27 cellular contexts compared by ENCODE assay signal in the genomic region with DNA sequence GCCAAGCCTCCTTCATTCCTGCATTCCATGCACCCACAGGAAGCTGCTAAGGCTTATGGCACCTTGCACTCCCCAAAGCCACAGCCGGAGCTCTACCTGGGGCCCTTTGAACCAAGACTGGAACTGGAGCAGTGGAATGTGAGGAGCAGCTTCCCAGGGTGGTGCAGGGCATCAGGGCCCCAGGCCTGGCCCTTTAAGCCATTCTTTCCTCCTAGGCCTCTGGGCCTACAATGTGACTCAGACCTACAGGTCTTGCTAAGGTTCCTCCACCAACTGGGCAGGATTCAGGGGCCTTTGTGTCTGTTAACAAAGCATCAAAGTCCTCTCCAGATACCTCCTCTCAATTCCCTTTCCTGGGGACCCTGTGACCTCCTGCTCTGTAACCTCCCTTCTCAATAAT. TPM values are rescaled to one million over a fixed set of nuclear protein-coding genes. Genes with fewer than 3 reads are reported as not detected.
DNase-seq lines count a peak whose midpoint lies in the region; ATAC-seq, FAIRE-seq and TF ChIP-seq lines count a peak whose summit lies in the region.
"Had no signal": no experiment of that assay in that cellular context is flagged by ENCODE, and none has a peak within 500 bp of the region (broad histone marks: within the 10 kb centered on the region; RNA-seq: fewer than 3 reads in every experiment).

No MANE protein-coding gene starts in this region.

- no peak overlapping the region for H3K9ac ChIP-seq in K562 (ENCODE audit: insufficient read depth in 1 of 2, low read depth in 2 of 2, low read length in 2 of 2)
- H3K9ac ChIP-seq: BLaER1 treated with 17β-estradiol and CSF1 and Interleukin-3, amounts not matched to agents 10 nM and 100 nM had no signal

- H4K20me1 ChIP-seq in K562 (replicated peaks; ENCODE audit: control insufficient read depth, insufficient read depth, low read length), result no peaks in the 10 kb centered on the region
- H4K20me1 ChIP-seq: BLaER1 treated with 17β-estradiol and CSF1 and Interleukin-3, amounts not matched to agents 10 nM and 100 nM had no signal

- TF ChIP-seq POLR2A in K562 (conservative IDR thresholded peaks at IDR 0.05), result no peak

- H3K27me3 Mint-ChIP-seq in activated CD8-positive, alpha-beta T cell treated with anti-CD3 and anti-CD28 coated beads for 36 hours, result no peaks in the 10 kb centered on the region
- peaks cover 3% of the 10 kb centered on the region for H3K27me3 Mint-ChIP-seq in activated CD8-positive, alpha-beta T cell treated with anti-CD3 and anti-CD28 coated beads, Interleukin-2, amount 10 ng/mL, durations not matched to agents 7 days and 5 days (ENCODE audit: low read depth)
- H3K27me3 Mint-ChIP-seq: B cell; CD4-positive, alpha-beta T cell had no signal

- ATAC-seq in activated CD8-positive, alpha-beta T cell treated with anti-CD3 and anti-CD28 coated beads for 36 hours, result no peak
- no peak for ATAC-seq in activated CD8-positive, alpha-beta T cell treated with anti-CD3 and anti-CD28 coated beads, Interleukin-2, amount 10 ng/mL, durations not matched to agents 7 days and 5 days
- ATAC-seq in K562 (no peak), foreskin keratinocyte (peak; percentile 15)
- ATAC-seq: A549; CD8-positive, alpha-beta T cell; GM12878 had no signal

- no peak overlapping the region for H2AFZ ChIP-seq in K562 (ENCODE audit: low read depth, low read length)

- H3K27ac ChIP-seq in K562 (ENCODE audit: extremely low read depth, low read depth, low read length) (no peak overlapping the region), foreskin keratinocyte (no peak overlapping the region)
- H3K27ac ChIP-seq: 22Rv1; A549; BLaER1 treated with 17β-estradiol and CSF1 and Interleukin-3, amounts not matched to agents 10 nM and 100 nM; C4-2B had no signal

- no peak for TF ChIP-seq CTCF in activated CD8-positive, alpha-beta T cell treated with anti-CD3 and anti-CD28 coated beads for 36 hours (IDR thresholded peaks at IDR 0.05)
- TF ChIP-seq CTCF in K562 (IDR thresholded peaks at IDR 0.05 in 2 of 3, conservative IDR thresholded peaks at IDR 0.05 in 1 of 3; ENCODE audit: insufficient read depth in 2 of 3, low read depth in 1 of 3, low read length in 3 of 3) (no peak), foreskin keratinocyte (conservative IDR thresholded peaks at IDR 0.05) (no peak)

- peaks cover 3% of the 10 kb centered on the region for H3K36me3 Mint-ChIP-seq in activated CD8-positive, alpha-beta T cell treated with anti-CD3 and anti-CD28 coated beads for 36 hours (ENCODE audit: low read depth)
- no peaks in the 10 kb centered on the region for H3K36me3 Mint-ChIP-seq in activated CD8-positive, alpha-beta T cell treated with anti-CD3 and anti-CD28 coated beads, Interleukin-2, amount 10 ng/mL, durations not matched to agents 7 days and 5 days (ENCODE audit: low read depth)

- H3K9me3 ChIP-seq in K562 (replicated peaks; ENCODE audit: control insufficient read depth, insufficient read depth, low read depth, low read length), result no peaks in the 10 kb centered on the region
- H3K9me3 ChIP-seq: A549; BLaER1 treated with 17β-estradiol and CSF1 and Interleukin-3, amounts not matched to agents 10 nM and 100 nM; Caco-2 had no signal

- FAIRE-seq in K562 (lab: Jason Lieb, UNC), result no peak
- FAIRE-seq: A549, D721Med, GM12878, GM12892, GM18507 had no signal

- CTCF ChIA-PET in activated CD8-positive, alpha-beta T cell treated with anti-CD3 and anti-CD28 coated beads for 36 hours (lab: Charles Lee), result interaction anchor here (1.2 kb wide), 1 partner anchor 119 kb away, joined by 3 read pairs; no protein-coding TSS in a partner anchor
- CTCF ChIA-PET in activated CD8-positive, alpha-beta T cell treated with anti-CD3 and anti-CD28 coated beads, Interleukin-2, amount 10 ng/mL, durations not matched to agents 7 days and 5 days (lab: Charles Lee), result interaction anchor here (0.8 to 1.4 kb wide), 2 partner anchors 32 to 119 kb away, joined by 3 read pairs; no protein-coding TSS in a partner anchor
- CTCF ChIA-PET in K562 (lab: Yijun Ruan, JAX; ENCODE audit: low intra/inter-chr PET ratio), result no interaction called here

- peak; percentile 15 for DNase-seq in activated CD8-positive, alpha-beta T cell treated with anti-CD3 and anti-CD28 coated beads for 36 hours
- no peak for DNase-seq in activated CD8-positive, alpha-beta T cell treated with anti-CD3 and anti-CD28 coated beads, Interleukin-2, amount 10 ng/mL, durations not matched to agents 7 days and 5 days
- DNase-seq in K562 (ENCODE audit: extremely low read depth in 1 of 4, low spot score in 3 of 4) (no peak), foreskin keratinocyte (no peak), DMS 273 (lab: John Stamatoyannopoulos, UW; ENCODE audit: unreplicated experiment) (no peak), NCI-H2107 treated with DMSO at 0.1 percent for 48 hours (lab: John Stamatoyannopoulos, UW; ENCODE audit: unreplicated experiment) (no peak)
- DNase-seq: AML-193; Caco-2; Calu3; CD4-positive, alpha-beta T cell; CD8-positive, alpha-beta T cell; DMS 273 treated with DMSO at 0.1 percent for 48 hours; DMS153; DMS53; DMS79; DND-41; EL; GDM1 had no signal

- no peak overlapping the region for H3K4me3 ChIP-seq in K562
- H3K4me3 ChIP-seq: A549; BLaER1 treated with 17β-estradiol and CSF1 and Interleukin-3, amounts not matched to agents 10 nM and 100 nM; GM12878 had no signal

- POLR2A ChIA-PET in activated CD8-positive, alpha-beta T cell treated with anti-CD3 and anti-CD28 coated beads for 36 hours (lab: Charles Lee), result interaction anchor here (1.6 kb wide), 1 partner anchor 36 kb away, joined by 4 read pairs; the partner anchor contains the start of gene SF3B5
- POLR2A ChIA-PET in activated CD8-positive, alpha-beta T cell treated with anti-CD3 and anti-CD28 coated beads, Interleukin-2, amount 10 ng/mL, durations not matched to agents 7 days and 5 days (lab: Charles Lee), result no interaction called here
- POLR2A ChIA-PET in K562 (lab: Yijun Ruan, JAX), result interaction anchor here (1.1 kb wide), 1 partner anchor 10 kb away, joined by 3 read pairs; no protein-coding TSS in a partner anchor

- H3K4me1 ChIP-seq in K562 (replicated peaks in 1 of 2; ENCODE audit: control insufficient read depth in 2 of 2, insufficient read depth in 2 of 2, low read length in 2 of 2), result peaks cover 9 to 10% of the 10 kb centered on the region in 2 experiments; a peak in 4 of 5 replicates
- H3K4me1 ChIP-seq in foreskin keratinocyte, result no peaks in the 10 kb centered on the region
- H3K4me1 ChIP-seq: Caco-2 had no signal

- H3K79me2 ChIP-seq in K562 (ENCODE audit: control insufficient read depth, insufficient read depth, low read length), result no peaks in the 10 kb centered on the region

- H3K4me1 Mint-ChIP-seq in activated CD8-positive, alpha-beta T cell treated with anti-CD3 and anti-CD28 coated beads for 36 hours (ENCODE audit: low read depth), result peaks cover 32% of the 10 kb centered on the region
- peaks cover 42% of the 10 kb centered on the region for H3K4me1 Mint-ChIP-seq in activated CD8-positive, alpha-beta T cell treated with anti-CD3 and anti-CD28 coated beads, Interleukin-2, amount 10 ng/mL, durations not matched to agents 7 days and 5 days (ENCODE audit: low read depth)

- no peak overlapping the region for H3K4me2 ChIP-seq in K562 (ENCODE audit: insufficient read depth, low read length)
- H3K4me2 ChIP-seq: A549; BLaER1 treated with 17β-estradiol and CSF1 and Interleukin-3, amounts not matched to agents 10 nM and 100 nM had no signal

- no peaks in the 10 kb centered on the region for H3K9me3 Mint-ChIP-seq in activated CD8-positive, alpha-beta T cell treated with anti-CD3 and anti-CD28 coated beads for 36 hours
- H3K9me3 Mint-ChIP-seq in activated CD8-positive, alpha-beta T cell treated with anti-CD3 and anti-CD28 coated beads, Interleukin-2, amount 10 ng/mL, durations not matched to agents 7 days and 5 days (ENCODE audit: insufficient read depth), result no peaks in the 10 kb centered on the region
- H3K9me3 Mint-ChIP-seq: CD4-positive, alpha-beta T cell; CD8-positive, alpha-beta T cell had no signal

- no peaks in the 10 kb centered on the region; a peak in 1 of 5 replicates for H3K27me3 ChIP-seq in K562 (ENCODE audit: control insufficient read depth in 2 of 2, insufficient read depth in 2 of 2, low read length in 2 of 2)
- H3K27me3 ChIP-seq in foreskin keratinocyte, result peaks cover 39% of the 10 kb centered on the region

- H3K27ac Mint-ChIP-seq in activated CD8-positive, alpha-beta T cell treated with anti-CD3 and anti-CD28 coated beads for 36 hours, result no peak overlapping the region
- H3K27ac Mint-ChIP-seq in activated CD8-positive, alpha-beta T cell treated with anti-CD3 and anti-CD28 coated beads, Interleukin-2, amount 10 ng/mL, durations not matched to agents 7 days and 5 days, result no peak overlapping the region
- H3K27ac Mint-ChIP-seq: B cell; CD4-positive, alpha-beta T cell; CD8-positive, alpha-beta T cell had no signal

- H3K36me3 ChIP-seq in K562 (ENCODE audit: control insufficient read depth, insufficient read depth, low read length), result no peaks in the 10 kb centered on the region
- H3K36me3 ChIP-seq: BLaER1 treated with 17β-estradiol and CSF1 and Interleukin-3, amounts not matched to agents 10 nM and 100 nM had no signal

- BruUV-seq in K562 (replicated peaks; lab: Mats Ljungman, UMichigan), result no TSS peak

- intact Hi-C loops in activated CD8-positive, alpha-beta T cell treated with anti-CD3 and anti-CD28 coated beads for 36 hours (cut with micrococcal nuclease), result no loop called here
- intact Hi-C loops in K562 (cut with micrococcal nuclease), result no loop called here

- H3K4me3 Mint-ChIP-seq in activated CD8-positive, alpha-beta T cell treated with anti-CD3 and anti-CD28 coated beads for 36 hours, result no peak overlapping the region
- H3K4me3 Mint-ChIP-seq in activated CD8-positive, alpha-beta T cell treated with anti-CD3 and anti-CD28 coated beads, Interleukin-2, amount 10 ng/mL, durations not matched to agents 7 days and 5 days, result no peak overlapping the region
- H3K4me3 Mint-ChIP-seq: B cell; CD4-positive, alpha-beta T cell; CD8-positive, alpha-beta T cell had no signal

- WGBS in K562 (ENCODE audit: insufficient coverage, low coverage, missing lambda C conversion rate), result 30% methylated on average over 1 of the region's 1 CpG

- no peak for TF ChIP-seq RAD21 in K562 (CRISPR knock-in tag; conservative IDR thresholded peaks at IDR 0.05 in 1 of 2, IDR thresholded peaks at IDR 0.05 in 1 of 2)

- in situ Hi-C loops in K562 (cut with MboI), result no loop called here

- no peak for TF ChIP-seq EP300 in K562 (IDR thresholded peaks at IDR 0.05; ENCODE audit: low read length)

- H3K9me1 ChIP-seq in K562 (ENCODE audit: control insufficient read depth, insufficient read depth, low read length), result no peaks in the 10 kb centered on the region

RNA-seq across cellular contexts. Expression of gene SF3B5, which starts 36.2 kb away (rescaled TPM):
- 100 to 1,000 TPM; 207 to 210 TPM for total RNA-seq in activated CD8-positive, alpha-beta T cell treated with anti-CD3 and anti-CD28 coated beads for 36 hours
- total RNA-seq in activated CD8-positive, alpha-beta T cell treated with anti-CD3 and anti-CD28 coated beads, Interleukin-2, amount 10 ng/mL, durations not matched to agents 7 days and 5 days, result 100 to 1,000 TPM; 167 to 168 TPM
- 24.3 and 54.9 TPM in 2 replicates for total RNA-seq in K562 (2011; cell fraction: chromatin; rRNA removed; ENCODE audit: low replicate concordance)
- 129 and 134 TPM in 2 replicates for total RNA-seq in K562 (2011; cell fraction: nucleolus; rRNA removed)
- 82.1 and 112 TPM in 2 replicates for total RNA-seq in K562 (2011; cell fraction: nucleoplasm; rRNA removed)
- total RNA-seq in K562 (2014; rRNA removed) (292 and 479 TPM in 2 replicates), K562 (2014; rRNA removed; fragmentation: Illumina TruSeq; extraction: Trizol) (133 and 238 TPM in 2 replicates), K562 (2015; rRNA removed; fragmentation: Illumina TruSeq; extraction: Trizol) (337 and 357 TPM in 2 replicates), K562 (2021) (399 and 440 TPM in 2 replicates), foreskin keratinocyte (161 and 165 TPM in 2 replicates)
- polyA plus RNA-seq in K562 (2011; rRNA removed) (407 and 453 TPM in 2 replicates), K562 (2014; fragmentation: Illumina TruSeq; extraction: Trizol) (538 and 635 TPM in 2 replicates), K562 (2014; fragmentation: Nextera tagmentation; extraction: Ambion mirVana) (1,000 to 10,000 TPM; 1,065 to 1,211 TPM), K562 (2014; rRNA removed) (552 and 569 TPM in 2 replicates), foreskin keratinocyte (250 and 269 TPM in 2 replicates)
- 924 and 1,390 TPM in 2 replicates for polyA plus RNA-seq in K562 (2011; cell fraction: cytosol; rRNA removed)
- 281 and 290 TPM in 2 replicates for polyA plus RNA-seq in K562 (2011; cell fraction: nucleus; rRNA removed)
- polyA plus RNA-seq in K562 (2012), result 381 and 451 TPM in 2 replicates
- polyA minus RNA-seq in K562 (2011; rRNA and poly(A)+ RNA removed), result 129 and 212 TPM in 2 replicates
- 181 and 196 TPM in 2 replicates for polyA minus RNA-seq in K562 (2011; cell fraction: cytosol; rRNA and poly(A)+ RNA removed)
- polyA minus RNA-seq in K562 (2011; cell fraction: nucleus; rRNA and poly(A)+ RNA removed), result 64.5 and 102 TPM in 2 replicates

RNA-seq across cellular contexts. Expression of gene PLAGL1, which starts 51.1 kb away (rescaled TPM):
- total RNA-seq in activated CD8-positive, alpha-beta T cell treated with anti-CD3 and anti-CD28 coated beads for 36 hours, result 10 to 100 TPM; 19.0 to 20.7 TPM
- 1 to 10 TPM; 7.4 to 7.7 TPM for total RNA-seq in activated CD8-positive, alpha-beta T cell treated with anti-CD3 and anti-CD28 coated beads, Interleukin-2, amount 10 ng/mL, durations not matched to agents 7 days and 5 days
- total RNA-seq in K562 (2011; cell fraction: chromatin; rRNA removed; ENCODE audit: low replicate concordance), result 37.8 and 55.0 TPM in 2 replicates
- 16.5 and 17.4 TPM in 2 replicates for total RNA-seq in K562 (2011; cell fraction: nucleolus; rRNA removed)
- 44.0 and 76.9 TPM in 2 replicates for total RNA-seq in K562 (2011; cell fraction: nucleoplasm; rRNA removed)
- total RNA-seq in K562 (2014; rRNA removed) (11.7 and 14.8 TPM in 2 replicates), K562 (2014; rRNA removed; fragmentation: Illumina TruSeq; extraction: Trizol) (11.0 and 11.5 TPM in 2 replicates), K562 (2015; rRNA removed; fragmentation: Illumina TruSeq; extraction: Trizol) (13.2 and 15.1 TPM in 2 replicates), K562 (2021) (26.2 and 27.0 TPM in 2 replicates), foreskin keratinocyte (8.8 and 9.9 TPM in 2 replicates)
- polyA plus RNA-seq in K562 (2011; rRNA removed) (18.9 and 53.9 TPM in 2 replicates), K562 (2014; fragmentation: Illumina TruSeq; extraction: Trizol) (27.4 and 29.6 TPM in 2 replicates), K562 (2014; fragmentation: Nextera tagmentation; extraction: Ambion mirVana) (1 to 10 TPM; 4.9 to 5.9 TPM), K562 (2014; rRNA removed) (18.7 and 19.6 TPM in 2 replicates), foreskin keratinocyte (5.0 TPM in 2 replicates)
- polyA plus RNA-seq in K562 (2011; cell fraction: cytosol; rRNA removed), result 11.7 and 22.0 TPM in 2 replicates
- 111 and 133 TPM in 2 replicates for polyA plus RNA-seq in K562 (2011; cell fraction: nucleus; rRNA removed)
- 30.7 and 36.6 TPM in 2 replicates for polyA plus RNA-seq in K562 (2012)
- polyA minus RNA-seq in K562 (2011; rRNA and poly(A)+ RNA removed), result 20.9 and 39.9 TPM in 2 replicates
- polyA minus RNA-seq in K562 (2011; cell fraction: cytosol; rRNA and poly(A)+ RNA removed), result 6.9 and 18.7 TPM in 2 replicates
- polyA minus RNA-seq in K562 (2011; cell fraction: nucleus; rRNA and poly(A)+ RNA removed), result 32.3 and 88.7 TPM in 2 replicates
